Comparison of ENCODE assay signal across 8 cellular contexts in the genomic region with DNA sequence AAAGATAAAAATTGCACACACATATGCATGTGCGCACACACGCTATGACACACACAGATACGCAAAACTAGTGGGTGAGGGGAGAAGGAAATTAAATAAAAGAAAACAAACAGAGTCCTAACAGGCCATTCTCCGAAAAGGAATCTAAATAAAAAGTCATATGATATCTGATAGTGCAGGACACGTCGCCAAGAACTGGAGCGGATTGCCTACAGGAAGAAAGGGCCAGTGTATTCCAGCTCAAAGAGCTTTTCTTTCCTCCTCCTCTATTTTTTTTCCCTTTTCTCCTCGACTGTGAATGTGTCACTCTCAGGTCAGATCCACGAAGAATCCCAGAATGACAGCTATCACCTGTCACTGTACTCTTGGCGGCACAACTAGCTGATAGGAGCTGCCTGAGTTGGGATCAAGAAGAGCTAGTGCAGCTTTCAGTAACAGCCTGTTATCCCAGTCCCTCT.
A peak's percentile ranks its signal among the peaks of the same experiment; 100 is the strongest.
DNase-seq lines count a peak whose midpoint lies in the region; ATAC-seq and TF ChIP-seq lines count a peak whose summit lies in the region.

No MANE protein-coding gene starts in this region.

- peak in 1 of 4 donors; percentile 19 for TF ChIP-seq POLR2A in upper lobe of left lung (IDR thresholded peaks at IDR 0.05)

- intact Hi-C loops in CD4-positive, alpha-beta T cell (cut with DNase I, micrococcal nuclease), result no loop called here

- CTCF ChIA-PET in CD4-positive, alpha-beta T cell (lab: Charles Lee), result no interaction called here

- H3K4me1 ChIP-seq in upper lobe of left lung, result peaks cover 13 to 55% (median 29%) of the 10 kb centered on the region in 4 donors

- H3K4me1 Mint-ChIP-seq in CD4-positive, alpha-beta T cell (ENCODE audit: low read depth), result peaks cover 11% of the 10 kb centered on the region

- 30 to 33% methylated on average over 10 of the region's 10 CpGs for WGBS in upper lobe of left lung, 2 donors

- H3K9me3 Mint-ChIP-seq in CD4-positive, alpha-beta T cell, result no peaks in the 10 kb centered on the region

- ATAC-seq in upper lobe of left lung (ENCODE audit: low FRiP score in 2 of 2), result peak in 1 of 2 donors; percentile 18
- no peak for ATAC-seq in CD4-positive, alpha-beta T cell (ENCODE audit: poor library complexity)
- ATAC-seq in HG03520 (IDR thresholded peaks at IDR 0.05; ENCODE audit: unreplicated experiment), result no peak

- H3K27me3 Mint-ChIP-seq in CD4-positive, alpha-beta T cell, result no peaks in the 10 kb centered on the region

- H3K4me3 Mint-ChIP-seq in CD4-positive, alpha-beta T cell, result no peak overlapping the region

- POLR2A ChIA-PET in CD4-positive, alpha-beta T cell (lab: Charles Lee), result no interaction called here

- no peaks in the 10 kb centered on the region for H3K36me3 Mint-ChIP-seq in CD4-positive, alpha-beta T cell (ENCODE audit: low read depth)

- no peaks in the 10 kb centered on the region for H3K9me3 ChIP-seq in upper lobe of left lung
- no peaks in the 10 kb centered on the region for H3K9me3 ChIP-seq in CD4-positive, alpha-beta T cell (ENCODE audit: control insufficient read depth, low read length)

- TF ChIP-seq CTCF in upper lobe of left lung (IDR thresholded peaks at IDR 0.05) (no peak), GM10266 (IDR thresholded peaks at IDR 0.05; ENCODE audit: control insufficient read depth, insufficient read depth, low read depth, missing control alignments) (no peak)
- TF ChIP-seq CTCF in CD4-positive, alpha-beta T cell (IDR thresholded peaks at IDR 0.05), result no peak

- no peaks in the 10 kb centered on the region for H3K36me3 ChIP-seq in upper lobe of left lung

- no peak overlapping the region for H3K27ac Mint-ChIP-seq in CD4-positive, alpha-beta T cell

- peak in 2 of 3 experiments; percentile 27 to 32 for DNase-seq in NCI-H1417 (lab: John Stamatoyannopoulos, UW)
- DNase-seq in NCI-H1417 treated with DMSO at 0.1 percent for 48 hours (lab: John Stamatoyannopoulos, UW), result no peak
- DNase-seq in cerebellar cortex (ENCODE audit: low spot score), result peak; percentile 72
- peak; percentile 85 for DNase-seq in medulla oblongata (ENCODE audit: extremely low spot score)
- peak in 1 of 2 donors; percentile 40 for DNase-seq in upper lobe of left lung
- no peak for DNase-seq in GM10266 (ENCODE audit: extremely low spot score)
- DNase-seq in CD4-positive, alpha-beta T cell, result no peak

- peak overlapping the region in 3 of 4 donors; percentile 3 to 27 (median 20) for H3K4me3 ChIP-seq in upper lobe of left lung

- TF ChIP-seq EP300 in upper lobe of left lung (IDR thresholded peaks at IDR 0.05), result no peak

- H3K27me3 ChIP-seq in upper lobe of left lung, result no peaks in the 10 kb centered on the region
- H3K27me3 ChIP-seq in CD4-positive, alpha-beta T cell (ENCODE audit: control insufficient read depth, insufficient read depth, low read length), result no peaks in the 10 kb centered on the region

- peak overlapping the region; percentile 77 to 84 (median 80) for H3K27ac ChIP-seq in upper lobe of left lung
- H3K27ac ChIP-seq in CD4-positive, alpha-beta T cell (ENCODE audit: low read depth, low read length), result no peak overlapping the region

Comparison
In these comparisons a context has a peak if more than half of its experiments do, and no peak if none do; other contexts are left out.
1. DNase-seq: peak in NCI-H1417 (2 of 3), cerebellar cortex (single experiment) and medulla oblongata (single experiment); none in NCI-H1417 treated with DMSO at 0.1 percent for 48 hours (single experiment), GM10266 (single experiment) and CD4-positive, alpha-beta T cell (0 of 10).